Comparison of ENCODE assay signal across 7 cellular contexts in genomic region chr11:31810779-31811647, GRCh38. TPM values are rescaled to one million over a fixed set of nuclear protein-coding genes. Genes with fewer than 3 reads are reported as not detected.
DNase-seq lines count a peak whose midpoint lies in the region; ATAC-seq, FAIRE-seq and TF ChIP-seq lines count a peak whose summit lies in the region.

TSS of gene PAX6 (minus strand) at chr11:31811322. CDS start at chr11:31806411, 4,911 bp downstream.

- TF ChIP-seq POLR2A in GM12891 (IDR thresholded peaks at IDR 0.05; ENCODE audit: low read depth, low read length): no peak

- no peaks in the 10 kb centered on the region for H3K9me3 Mint-ChIP-seq in chondrocyte (ENCODE audit: low read depth)
- H3K9me3 Mint-ChIP-seq in stimulated activated naive B cell treated with anti-CD40 and anti-IgM and Interleukin-4, amounts not matched to agents 10 μg/mL and 1 μg/mL and 100 μg/mL, for 72 hours: peaks cover 0 to 12% of the 10 kb centered on the region in 2 donors

- H3K27ac Mint-ChIP-seq in chondrocyte (ENCODE audit: unreplicated experiment): no peak within 1 kb of the TSS
- peak within 1 kb of the TSS; percentile 70 for H3K27ac Mint-ChIP-seq in stimulated activated naive B cell treated with anti-CD40 and anti-IgM and Interleukin-4, amounts not matched to agents 10 μg/mL and 1 μg/mL and 100 μg/mL, for 72 hours

- peaks cover 95% of the 10 kb centered on the region for H3K27me3 ChIP-seq in H7 (ENCODE audit: control insufficient read depth, insufficient read depth, low read length)

- H3K4me1 Mint-ChIP-seq in chondrocyte (ENCODE audit: low read depth): peaks cover 29% of the 10 kb centered on the region
- H3K4me1 Mint-ChIP-seq in stimulated activated naive B cell treated with anti-CD40 and anti-IgM and Interleukin-4, amounts not matched to agents 10 μg/mL and 1 μg/mL and 100 μg/mL, for 72 hours: peaks cover 32 to 71% of the 10 kb centered on the region in 2 donors

- DNase-seq in GM12891 (ENCODE audit: insufficient read length, low spot score) (no peak), H7 (peak; percentile 95), LHCN-M2 (ENCODE audit: low read depth) (peak; percentile 60), SK-N-DZ (ENCODE audit: low spot score) (peak; percentile 74), chondrocyte (ENCODE audit: low spot score) (no peak), left lobe of liver (ENCODE audit: low spot score) (no peak)
- peak; percentile 53 for DNase-seq in stimulated activated naive B cell treated with anti-CD40 and anti-IgM and Interleukin-4, amounts not matched to agents 10 μg/mL and 1 μg/mL and 100 μg/mL, for 72 hours

- no peaks in the 10 kb centered on the region for H3K36me3 Mint-ChIP-seq in chondrocyte (ENCODE audit: low read depth)
- H3K36me3 Mint-ChIP-seq in stimulated activated naive B cell treated with anti-CD40 and anti-IgM and Interleukin-4, amounts not matched to agents 10 μg/mL and 1 μg/mL and 100 μg/mL, for 72 hours: peaks cover 8 to 11% of the 10 kb centered on the region in 2 donors

- no peak for TF ChIP-seq CTCF in chondrocyte (IDR thresholded peaks at IDR 0.05)

- H3K36me3 ChIP-seq in H7 (replicated peaks; ENCODE audit: control insufficient read depth, insufficient read depth, low read length): no peaks in the 10 kb centered on the region

- peak within 1 kb of the TSS; percentile 61 for H3K4me3 Mint-ChIP-seq in chondrocyte (ENCODE audit: unreplicated experiment)
- peak within 1 kb of the TSS; percentile 78 to 80 for H3K4me3 Mint-ChIP-seq in stimulated activated naive B cell treated with anti-CD40 and anti-IgM and Interleukin-4, amounts not matched to agents 10 μg/mL and 1 μg/mL and 100 μg/mL, for 72 hours

- ATAC-seq in left lobe of liver: peak; percentile 17
- ATAC-seq in stimulated activated naive B cell treated with anti-CD40 and anti-IgM and Interleukin-4, amounts not matched to agents 10 μg/mL and 1 μg/mL and 100 μg/mL, for 72 hours (replicated peaks): peak; percentile 76 to 79

- H3K27me3 Mint-ChIP-seq in chondrocyte (ENCODE audit: low read depth): peaks cover 76% of the 10 kb centered on the region
- H3K27me3 Mint-ChIP-seq in stimulated activated naive B cell treated with anti-CD40 and anti-IgM and Interleukin-4, amounts not matched to agents 10 μg/mL and 1 μg/mL and 100 μg/mL, for 72 hours: peaks cover 75 to 85% of the 10 kb centered on the region in 2 donors

- peak within 1 kb of the TSS; percentile 40 for H3K4me3 ChIP-seq in H7 (ENCODE audit: insufficient read depth, low read depth, low read length)

- peak; percentile 76 for FAIRE-seq in GM12891 (lab: Jason Lieb, UNC)

TF ChIP-seq in GM12891, 5 proteins besides CTCF, POLR2A, EP300 and RAD21:
- TF ChIP-seq TAF1 (IDR thresholded peaks at IDR 0.05; ENCODE audit: low read depth, low read length): no peak
- no peak for TF ChIP-seq POLR2AphosphoS5 (IDR thresholded peaks at IDR 0.05; ENCODE audit: low read depth, low read length)
- TF ChIP-seq POU2F2 (IDR thresholded peaks at IDR 0.05; ENCODE audit: low read depth, low read length): peak; percentile 98
- TF ChIP-seq SPI1 (IDR thresholded peaks at IDR 0.05; ENCODE audit: low read depth, low read length): peak; percentile 59

RNA-seq across cellular contexts. Expression of gene PAX6, which starts in this region (rescaled TPM):
- not detected for polyA plus RNA-seq in GM12891 (2012; ENCODE audit: low read depth, missing spikeins)
- 12.3 and 23.3 TPM in 2 replicates for total RNA-seq in H7 (2014; rRNA removed; shearing (Covaris generic))
- total RNA-seq in LHCN-M2 (2014; rRNA removed): 0.23 and 0.58 TPM in 2 replicates
- 0.38 TPM for polyA plus RNA-seq in LHCN-M2 (2012)
- 0.65 and 0.73 TPM in 2 replicates for polyA plus RNA-seq in SK-N-DZ (2014; cell fraction: cytosol; rRNA removed)
- 0.56 and 9.3 TPM in 2 replicates for polyA plus RNA-seq in SK-N-DZ (2014; cell fraction: nucleus; rRNA removed)
- total RNA-seq in chondrocyte: not detected in 3 replicates
- total RNA-seq in left lobe of liver: not detected

Comparison
In these comparisons a context has a peak if more than half of its experiments do, and no peak if none do; other contexts are left out.
1. Peak in DNase-seq in LHCN-M2; RNA of the gene not detected or under 1 TPM.
2. Peak in ATAC-seq in left lobe of liver; RNA of the gene not detected or under 1 TPM.
3. DNase-seq: peak in H7 (single experiment), SK-N-DZ (single experiment) and stimulated activated naive B cell treated with anti-CD40 and anti-IgM and Interleukin-4, amounts not matched to agents 10 μg/mL and 1 μg/mL and 100 μg/mL, for 72 hours (single experiment); none in GM12891 (single experiment), chondrocyte (single experiment) and left lobe of liver (single experiment).